18 cellular contexts compared by ENCODE assay signal in the genomic region with DNA sequence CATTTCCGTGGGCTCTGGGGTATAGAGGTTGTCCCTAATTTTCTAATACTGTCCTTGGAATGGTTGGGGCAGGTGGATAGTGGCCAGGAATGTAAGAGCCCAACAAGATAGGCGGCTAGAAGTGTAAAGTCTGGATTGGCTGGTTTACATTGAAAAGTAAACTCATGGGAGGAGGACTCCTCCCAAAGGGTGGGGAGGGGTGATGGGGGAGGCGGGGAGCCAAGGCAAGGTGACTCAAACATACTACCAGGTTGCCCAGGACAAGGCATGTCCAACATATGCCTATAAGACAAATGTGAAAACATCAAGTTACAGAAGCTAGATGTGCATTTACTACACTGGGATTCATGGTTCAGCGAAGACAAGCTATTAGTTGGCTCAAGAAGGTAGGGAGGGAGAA.
"Had no signal": no experiment of that assay in that cellular context is flagged by ENCODE, and none has a peak within 500 bp of the region (broad histone marks: within the 10 kb centered on the region; RNA-seq: fewer than 3 reads in every experiment).

No MANE protein-coding gene starts in this region.

- H3K27ac ChIP-seq: colonic mucosa, esophagus muscularis mucosa, foreskin keratinocyte, gastroesophageal sphincter, heart left ventricle, hepatocyte, left lung, lower lobe of right lung had no signal

- ATAC-seq: foreskin keratinocyte; gastroesophageal sphincter; heart left ventricle; left cardiac atrium; left lung; left ventricle myocardium superior; mucosa of descending colon; naive thymus-derived CD8-positive, alpha-beta T cell had no signal

- DNase-seq: colonic mucosa; cortex of kidney; effector CD4-positive, alpha-beta T cell; effector memory CD4-positive, alpha-beta T cell; foreskin keratinocyte; heart left ventricle; hypothalamus; left cardiac atrium; left lung; left ventricle myocardium superior; lower lobe of right lung; mesenchymal stem cell; mucosa of descending colon; naive B cell; naive thymus-derived CD8-positive, alpha-beta T cell had no signal
